8 cellular contexts compared by ENCODE assay signal in the genomic region with DNA sequence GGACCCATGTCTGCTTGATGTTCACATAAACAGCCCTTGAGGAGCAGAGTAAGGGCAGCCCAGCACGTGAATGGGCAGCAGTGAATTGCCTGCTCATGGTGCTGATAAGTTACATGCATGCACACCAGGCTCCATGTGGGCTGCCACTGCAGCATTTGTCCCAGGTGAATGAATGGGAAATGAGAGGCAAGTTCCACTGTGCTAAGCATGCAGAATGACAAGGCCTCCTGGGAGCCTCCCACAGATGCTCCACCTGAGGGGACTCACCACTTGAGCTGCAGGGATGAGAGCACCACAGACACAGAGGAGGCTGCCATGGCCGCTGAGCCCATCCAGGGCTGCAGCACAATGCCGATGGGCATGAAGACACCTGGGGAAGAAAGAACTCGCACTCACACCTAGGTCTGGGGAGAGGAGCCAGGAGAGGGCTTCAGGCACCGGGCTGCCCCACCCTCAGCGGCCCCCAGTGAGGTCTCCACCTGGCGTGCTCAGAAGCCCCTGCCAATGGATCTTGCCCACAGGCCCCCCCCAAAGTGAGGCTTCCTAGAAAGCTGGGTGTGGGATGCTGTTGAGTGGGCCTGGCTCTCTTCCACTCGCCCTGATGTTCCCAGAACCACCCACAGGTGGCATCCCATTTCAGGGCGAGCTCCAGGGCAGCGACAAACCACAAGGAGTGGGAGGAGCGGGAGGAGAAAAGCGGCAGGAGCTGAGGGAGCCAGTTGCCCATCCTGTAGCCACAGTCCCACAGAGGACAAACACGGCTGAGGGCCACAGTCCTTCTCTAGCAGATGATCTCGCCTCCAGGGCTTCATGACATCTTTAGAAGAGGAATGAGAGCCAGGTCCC.
DNase-seq lines count a peak whose midpoint lies in the region; ATAC-seq and TF ChIP-seq lines count a peak whose summit lies in the region.

No MANE protein-coding gene starts in this region.

- peak; percentile 10 for DNase-seq in NCI-H2107 (lab: John Stamatoyannopoulos, UW)
- no peak for DNase-seq in NCI-H2107 treated with DMSO at 0.1 percent for 48 hours (lab: John Stamatoyannopoulos, UW; ENCODE audit: unreplicated experiment)
- DNase-seq in OCI-M1 (lab: John Stamatoyannopoulos, UW): peak; percentile 32
- DNase-seq in fibroblast of pulmonary artery (ENCODE audit: low read depth): peak; percentile 14
- DNase-seq in retinal pigment epithelial cell (ENCODE audit: low read depth): no peak
- no peak for DNase-seq in NOMO-1 (lab: John Stamatoyannopoulos, UW; ENCODE audit: unreplicated experiment in 2 of 2)

- H3K4me3 ChIP-seq in fibroblast of pulmonary artery (replicated peaks; ENCODE audit: low read depth, low read length) (no peak overlapping the region), retinal pigment epithelial cell (ENCODE audit: low read length) (no peak overlapping the region)

- peak; percentile 32 for TF ChIP-seq CTCF in fibroblast of pulmonary artery (IDR thresholded peaks at IDR 0.05; ENCODE audit: low read length, missing control alignments)
- peak; percentile 57 for TF ChIP-seq CTCF in retinal pigment epithelial cell (conservative IDR thresholded peaks at IDR 0.05; ENCODE audit: low read depth, low read length)

- ATAC-seq in HG03139 (IDR thresholded peaks at IDR 0.05; ENCODE audit: unreplicated experiment): no peak
- ATAC-seq in GM18505 (IDR thresholded peaks at IDR 0.05; ENCODE audit: unreplicated experiment): no peak

- TF ChIP-seq POLR2A in GM18505 (IDR thresholded peaks at IDR 0.05; ENCODE audit: borderline replicate concordance, extremely low read depth, insufficient read depth, insufficient read length): no peak

Comparison
In these comparisons a context has a peak if more than half of its experiments do, and no peak if none do; other contexts are left out.
1. DNase-seq: peak in NCI-H2107 (single experiment), OCI-M1 (single experiment) and fibroblast of pulmonary artery (single experiment); none in NCI-H2107 treated with DMSO at 0.1 percent for 48 hours (single experiment), retinal pigment epithelial cell (single experiment) and NOMO-1 (0 of 2).